In genomic region chr2:157841485-157841884, GRCh38 we compare ENCODE assay signal across 13 cellular contexts.
"Had no signal": no experiment of that assay in that cellular context is flagged by ENCODE, and none has a peak within 500 bp of the region (broad histone marks: within the 10 kb centered on the region; RNA-seq: fewer than 3 reads in every experiment).

No MANE protein-coding gene starts in this region.

- H3K4me3 Mint-ChIP-seq: dendritic cell treated with granulocyte-macrophage colony-stimulating factor and Interleukin-4, amounts not matched to agents 40 ng/mL and 50 ng/mL, for 4 days; natural killer cell treated with Interleukin-12 subunit alpha and Interleukin-12 subunit beta and Interleukin-15 and Interleukin-18, amount 100 ng/mL, for 72 hours had no signal

- H3K36me3 ChIP-seq: suprapubic skin had no signal

- H3K27me3 Mint-ChIP-seq: dendritic cell treated with granulocyte-macrophage colony-stimulating factor and Interleukin-4, amounts not matched to agents 40 ng/mL and 50 ng/mL, for 4 days had no signal

- H3K9me3 Mint-ChIP-seq: dendritic cell treated with granulocyte-macrophage colony-stimulating factor and Interleukin-4, amounts not matched to agents 40 ng/mL and 50 ng/mL, for 4 days; natural killer cell treated with Interleukin-12 subunit alpha and Interleukin-12 subunit beta and Interleukin-15 and Interleukin-18, amount 100 ng/mL, for 72 hours had no signal

- H3K27me3 ChIP-seq: foreskin keratinocyte, suprapubic skin had no signal

- H3K27ac ChIP-seq: foreskin keratinocyte, suprapubic skin had no signal

- H3K36me3 Mint-ChIP-seq: natural killer cell treated with Interleukin-12 subunit alpha and Interleukin-12 subunit beta and Interleukin-15 and Interleukin-18, amount 100 ng/mL, for 72 hours had no signal

- H3K27ac Mint-ChIP-seq: dendritic cell treated with granulocyte-macrophage colony-stimulating factor and Interleukin-4, amounts not matched to agents 40 ng/mL and 50 ng/mL, for 4 days; natural killer cell treated with Interleukin-12 subunit alpha and Interleukin-12 subunit beta and Interleukin-15 and Interleukin-18, amount 100 ng/mL, for 72 hours had no signal

- H3K4me3 ChIP-seq: suprapubic skin had no signal

- ATAC-seq: foreskin keratinocyte; natural killer cell treated with Interleukin-12 subunit alpha and Interleukin-12 subunit beta and Interleukin-15 and Interleukin-18, amount 100 ng/mL, for 72 hours; stimulated activated naive CD8-positive, alpha-beta T cell treated with anti-CD3 and anti-CD28 coated beads, Interleukin-15, Interleukin-2, amounts not matched to agents 100 U/mL and 50 U/mL, for 24 hours had no signal

- DNase-seq: activated CD4-positive, alpha-beta T cell treated with anti-CD3 and anti-CD28 coated beads for 1 hour; activated CD4-positive, alpha-beta T cell treated with anti-CD3 and anti-CD28 coated beads, Interleukin-2, amount 50 U/mL, for 48 hours; activated effector memory CD4-positive, alpha-beta T cell treated with Interleukin-2 at 50 U/mL for 16 hours; activated naive CD4-positive, alpha-beta T cell treated with anti-CD3 and anti-CD28 coated beads, Interleukin-2, amount 50 U/mL, for 16 hours; cerebellar nuclear complex; effector memory CD4-positive, alpha-beta T cell; foreskin keratinocyte; head of caudate nucleus; stimulated activated naive CD8-positive, alpha-beta T cell treated with anti-CD3 and anti-CD28 coated beads, Interleukin-15, Interleukin-2, amounts not matched to agents 100 U/mL and 50 U/mL, for 24 hours; T-helper 9 cell had no signal

- H3K9me3 ChIP-seq: suprapubic skin had no signal
